ENCODE assay signal across 8 cellular contexts in genomic region chr15:43134157-43134637, GRCh38. TPM values are rescaled to one million over a fixed set of nuclear protein-coding genes. Genes with fewer than 3 reads are reported as not detected.
DNase-seq lines count a peak whose midpoint lies in the region; ATAC-seq and TF ChIP-seq lines count a peak whose summit lies in the region.

No MANE protein-coding gene starts in this region.

- peak overlapping the region; percentile 85 for H3K56ac ChIP-seq in mesendoderm (ENCODE audit: low read length)

- ATAC-seq in central memory CD8-positive, alpha-beta T cell (replicated peaks; ENCODE audit: extremely low read depth, poor library complexity, severe bottlenecking): peak; percentile 2

- H3K36me3 Mint-ChIP-seq in activated naive CD4-positive, alpha-beta T cell treated with anti-CD3 and anti-CD28 coated beads for 36 hours (ENCODE audit: low read depth): peaks cover 16% of the 10 kb centered on the region
- peaks cover 30% of the 10 kb centered on the region for H3K36me3 Mint-ChIP-seq in central memory CD8-positive, alpha-beta T cell (ENCODE audit: insufficient read depth)

- H3K27ac Mint-ChIP-seq in activated naive CD4-positive, alpha-beta T cell treated with anti-CD3 and anti-CD28 coated beads for 36 hours: no peak overlapping the region
- peak overlapping the region; percentile 95 for H3K27ac Mint-ChIP-seq in central memory CD8-positive, alpha-beta T cell (ENCODE audit: low read depth)

- peak overlapping the region; percentile 19 for H3K23ac ChIP-seq in mesendoderm (ENCODE audit: low read length)

- H3K79me1 ChIP-seq in mesendoderm (ENCODE audit: low read length): no peaks in the 10 kb centered on the region

- no peaks in the 10 kb centered on the region for H3K79me2 ChIP-seq in mesendoderm (ENCODE audit: control insufficient read depth, insufficient read depth, low read length)

- H2BK5ac ChIP-seq in mesendoderm (ENCODE audit: low read length): no peak overlapping the region

- H3K9me3 ChIP-seq in uterus: no peaks in the 10 kb centered on the region

- CTCF ChIA-PET in activated naive CD4-positive, alpha-beta T cell treated with anti-CD3 and anti-CD28 coated beads for 36 hours (lab: Charles Lee): interaction anchor here (0.6 kb wide), 1 partner anchor 17 kb away, joined by 3 read pairs; no protein-coding TSS in a partner anchor

- no peak overlapping the region for H3K18ac ChIP-seq in mesendoderm (ENCODE audit: low read length)

- TF ChIP-seq POLR2A in uterus (IDR thresholded peaks at IDR 0.05): no peak

- H3K36me3 ChIP-seq in mesendoderm (ENCODE audit: control insufficient read depth, insufficient read depth, low read length): no peaks in the 10 kb centered on the region
- H3K36me3 ChIP-seq in uterus: no peaks in the 10 kb centered on the region

- no peak overlapping the region for H4K5ac ChIP-seq in mesendoderm (ENCODE audit: low read length)

- intact Hi-C loops in activated naive CD4-positive, alpha-beta T cell treated with anti-CD3 and anti-CD28 coated beads for 36 hours (cut with micrococcal nuclease): loop anchor here (5.0 kb wide), 1 partner anchor 397 kb away; the partner anchor contains the start of gene CDAN1
- intact Hi-C loops in uterus (cut with DNase I; ENCODE audit: low total_unique reads): no loop called here

- peaks cover 6% of the 10 kb centered on the region for H3K27me3 Mint-ChIP-seq in activated naive CD4-positive, alpha-beta T cell treated with anti-CD3 and anti-CD28 coated beads for 36 hours (ENCODE audit: low read depth)
- H3K27me3 Mint-ChIP-seq in central memory CD8-positive, alpha-beta T cell: peaks cover 11% of the 10 kb centered on the region

- peak overlapping the region; percentile 78 for H3K4me3 Mint-ChIP-seq in activated naive CD4-positive, alpha-beta T cell treated with anti-CD3 and anti-CD28 coated beads for 36 hours
- H3K4me3 Mint-ChIP-seq in central memory CD8-positive, alpha-beta T cell: peak overlapping the region; percentile 89

- H3K9ac ChIP-seq in mesendoderm (ENCODE audit: low read length): peak overlapping the region; percentile 62

- no peak overlapping the region for H2BK120ac ChIP-seq in mesendoderm (ENCODE audit: low read depth, low read length)

- no peak overlapping the region for H3K4ac ChIP-seq in mesendoderm (ENCODE audit: low read depth, low read length)

- H3K4me3 ChIP-seq in mesendoderm (ENCODE audit: low read length) (peak overlapping the region; percentile 13), uterus (peak overlapping the region; percentile 63 to 87)

- no peaks in the 10 kb centered on the region for H3K9me3 Mint-ChIP-seq in activated naive CD4-positive, alpha-beta T cell treated with anti-CD3 and anti-CD28 coated beads for 36 hours
- no peaks in the 10 kb centered on the region for H3K9me3 Mint-ChIP-seq in central memory CD8-positive, alpha-beta T cell

- no CpG with 5 or more reads among the region's 12 CpGs for WGBS in mesendoderm (ENCODE audit: extremely low coverage, insufficient coverage, low lambda C conversion rate)

- H2BK15ac ChIP-seq in mesendoderm (replicated peaks; ENCODE audit: low read depth): no peak overlapping the region

- no peak overlapping the region for H2AK5ac ChIP-seq in mesendoderm (ENCODE audit: low read length)

- H3K27ac ChIP-seq in mesendoderm (ENCODE audit: low read depth, low read length) (no peak overlapping the region), uterus (peak overlapping the region; percentile 77 to 84)

- peaks cover 19% of the 10 kb centered on the region for H3K4me1 Mint-ChIP-seq in activated naive CD4-positive, alpha-beta T cell treated with anti-CD3 and anti-CD28 coated beads for 36 hours (ENCODE audit: low read depth)
- H3K4me1 Mint-ChIP-seq in central memory CD8-positive, alpha-beta T cell: peaks cover 17% of the 10 kb centered on the region

- no peaks in the 10 kb centered on the region for H3K4me1 ChIP-seq in mesendoderm (ENCODE audit: control insufficient read depth, low read depth, low read length)
- H3K4me1 ChIP-seq in uterus: no peaks in the 10 kb centered on the region

- TF ChIP-seq CTCF in uterus (IDR thresholded peaks at IDR 0.05): no peak

- H3K4me2 ChIP-seq in mesendoderm (ENCODE audit: low read length): peak overlapping the region; percentile 67

- H3K27me3 ChIP-seq in mesendoderm (ENCODE audit: insufficient read depth, low read length, poor library complexity) (peaks cover 5% of the 10 kb centered on the region), uterus (no peaks in the 10 kb centered on the region)

- H4K8ac ChIP-seq in mesendoderm (ENCODE audit: low read depth, low read length): no peak overlapping the region

- no peak for DNase-seq in activated naive CD4-positive, alpha-beta T cell treated with anti-CD3 and anti-CD28 coated beads for 36 hours
- no peak for DNase-seq in activated naive CD4-positive, alpha-beta T cell treated with anti-CD3 and anti-CD28 coated beads, Interleukin-2, amount 50 U/mL, for 16 hours
- peak; percentile 42 for DNase-seq in NCI-H146 treated with DMSO at 0.1 percent for 48 hours (lab: John Stamatoyannopoulos, UW; ENCODE audit: unreplicated experiment)
- no peak for DNase-seq in central memory CD8-positive, alpha-beta T cell (ENCODE audit: low spot score in 2 of 2)
- DNase-seq in mesendoderm: no peak
- DNase-seq in uterus: no peak
- no peak for DNase-seq in KG1 (lab: John Stamatoyannopoulos, UW)
- DNase-seq in dedifferentiated amniotic fluid mesenchymal stem cell (ENCODE audit: extremely low spot score): no peak

RNA-seq across cellular contexts. Expression of gene TMEM62, which starts 0.8 kb away (rescaled TPM):
- total RNA-seq in activated naive CD4-positive, alpha-beta T cell treated with anti-CD3 and anti-CD28 coated beads for 36 hours: 1 to 10 TPM; 5.8 to 6.6 TPM
- 2.0 TPM for polyA plus RNA-seq in mesendoderm (2013, experiment 1 of 2)
- polyA plus RNA-seq in mesendoderm (2013, experiment 2 of 2): 2.4 TPM
- total RNA-seq in uterus: 10 to 100 TPM; 18.8 to 56.6 (median 22.5) TPM

RNA-seq across cellular contexts. Expression of gene UBR1, which starts 28.4 kb away (rescaled TPM):
- total RNA-seq in activated naive CD4-positive, alpha-beta T cell treated with anti-CD3 and anti-CD28 coated beads for 36 hours: 10 to 100 TPM; 25.2 to 25.9 TPM
- polyA plus RNA-seq in mesendoderm (2013, experiment 1 of 2): 7.3 TPM
- 6.9 TPM for polyA plus RNA-seq in mesendoderm (2013, experiment 2 of 2)
- total RNA-seq in uterus: 100 to 1,000 TPM in 1 of 4 donors, 10 to 100 TPM in 3; 30.9 to 156 (median 60.3) TPM

RNA-seq across cellular contexts. Expression of gene CCNDBP1, which starts 51.0 kb away (rescaled TPM):
- 10 to 100 TPM; 54.6 to 62.1 TPM for total RNA-seq in activated naive CD4-positive, alpha-beta T cell treated with anti-CD3 and anti-CD28 coated beads for 36 hours
- 22.3 TPM for polyA plus RNA-seq in mesendoderm (2013, experiment 1 of 2)
- 22.7 TPM for polyA plus RNA-seq in mesendoderm (2013, experiment 2 of 2)
- 10 to 100 TPM; 27.9 to 45.6 (median 44.0) TPM for total RNA-seq in uterus
